ENCODE assay signal across 17 cellular contexts in genomic region chr6:49264496-49264895, GRCh38.
DNase-seq lines count a peak whose midpoint lies in the region; ATAC-seq, FAIRE-seq and TF ChIP-seq lines count a peak whose summit lies in the region.
"Had no signal": no experiment of that assay in that cellular context is flagged by ENCODE, and none has a peak within 500 bp of the region (broad histone marks: within the 10 kb centered on the region; RNA-seq: fewer than 3 reads in every experiment).

No MANE protein-coding gene starts in this region.

- ATAC-seq in GM18867 (IDR thresholded peaks at IDR 0.05; ENCODE audit: unreplicated experiment) = peak; percentile 28
- peak; percentile 17 for ATAC-seq in esophagus mucosa
- ATAC-seq: HCT116 had no signal

- DNase-seq in D341Med (ENCODE audit: low spot score) (peak; percentile 11), RWPE1 (ENCODE audit: low spot score) (no peak), GM13976 (ENCODE audit: low spot score) (no peak), frontal cortex (ENCODE audit: low spot score in 2 of 2) (no peak)
- DNase-seq in activated T-helper 1 cell treated with anti-CD3 and anti-CD28 coated beads, Interleukin-12 subunit alpha, Interleukin-12 subunit beta, Interleukin-2, Interleukin-4 antibody, amounts not matched to agents 30 ng/mL and 10 ng/mL and 1 ng/mL, durations not matched to agents 14 hours and 24 hours and 36 hours (ENCODE audit: low spot score) = no peak
- DNase-seq: ACHN; CD4-positive, CD25-positive, alpha-beta regulatory T cell; DMS 273 treated with DMSO at 0.1 percent for 48 hours; DMS79; EL had no signal

- in situ Hi-C loops in GM13976 (cut with MboI; ENCODE audit: low sequenced_read_pairs, unreplicated experiment) = no loop called here

- no peak for FAIRE-seq in frontal cortex (lab: Jason Lieb, UNC)
- FAIRE-seq: G401.6, GM18507, HTR-8/SVneo had no signal

- TF ChIP-seq CTCF in RWPE1 (conservative IDR thresholded peaks at IDR 0.05; ENCODE audit: low read depth) (no peak), GM13976 (IDR thresholded peaks at IDR 0.05; ENCODE audit: borderline replicate concordance, control extremely low read depth, extremely low read depth, insufficient read depth, missing control alignments) (no peak)

- CTCF ChIA-PET in RWPE1 (lab: Yijun Ruan, JAX) = no interaction called here

- H3K9me3 Mint-ChIP-seq in activated T-helper 1 cell treated with anti-CD3 and anti-CD28 coated beads, Interleukin-12 subunit alpha, Interleukin-12 subunit beta, Interleukin-2, Interleukin-4 antibody, amounts not matched to agents 30 ng/mL and 10 ng/mL and 1 ng/mL, durations not matched to agents 14 hours and 24 hours and 36 hours = no peaks in the 10 kb centered on the region

- intact Hi-C loops in activated T-helper 1 cell treated with anti-CD3 and anti-CD28 coated beads, Interleukin-12 subunit alpha, Interleukin-12 subunit beta, Interleukin-2, Interleukin-4 antibody, amounts not matched to agents 30 ng/mL and 10 ng/mL and 1 ng/mL, durations not matched to agents 14 hours and 24 hours and 36 hours (cut with micrococcal nuclease) = no loop called here

- no peaks in the 10 kb centered on the region for H3K36me3 Mint-ChIP-seq in activated T-helper 1 cell treated with anti-CD3 and anti-CD28 coated beads, Interleukin-12 subunit alpha, Interleukin-12 subunit beta, Interleukin-2, Interleukin-4 antibody, amounts not matched to agents 30 ng/mL and 10 ng/mL and 1 ng/mL, durations not matched to agents 14 hours and 24 hours and 36 hours (ENCODE audit: low read depth)
- H3K36me3 Mint-ChIP-seq: CD4-positive, CD25-positive, alpha-beta regulatory T cell had no signal

- H3K27me3 Mint-ChIP-seq in activated T-helper 1 cell treated with anti-CD3 and anti-CD28 coated beads, Interleukin-12 subunit alpha, Interleukin-12 subunit beta, Interleukin-2, Interleukin-4 antibody, amounts not matched to agents 30 ng/mL and 10 ng/mL and 1 ng/mL, durations not matched to agents 14 hours and 24 hours and 36 hours (ENCODE audit: insufficient read depth) = no peaks in the 10 kb centered on the region
- H3K27me3 Mint-ChIP-seq: CD4-positive, CD25-positive, alpha-beta regulatory T cell had no signal

- H3K4me3 Mint-ChIP-seq in activated T-helper 1 cell treated with anti-CD3 and anti-CD28 coated beads, Interleukin-12 subunit alpha, Interleukin-12 subunit beta, Interleukin-2, Interleukin-4 antibody, amounts not matched to agents 30 ng/mL and 10 ng/mL and 1 ng/mL, durations not matched to agents 14 hours and 24 hours and 36 hours = no peak overlapping the region
- H3K4me3 Mint-ChIP-seq: CD4-positive, CD25-positive, alpha-beta regulatory T cell had no signal

- no peak overlapping the region for H3K27ac Mint-ChIP-seq in activated T-helper 1 cell treated with anti-CD3 and anti-CD28 coated beads, Interleukin-12 subunit alpha, Interleukin-12 subunit beta, Interleukin-2, Interleukin-4 antibody, amounts not matched to agents 30 ng/mL and 10 ng/mL and 1 ng/mL, durations not matched to agents 14 hours and 24 hours and 36 hours
- H3K27ac Mint-ChIP-seq: CD4-positive, CD25-positive, alpha-beta regulatory T cell had no signal

- H3K27ac ChIP-seq in RWPE1 = peak overlapping the region; percentile 61
- H3K27ac ChIP-seq: BLaER1 treated with 17β-estradiol and CSF1 and Interleukin-3, amounts not matched to agents 10 nM and 100 nM had no signal

- POLR2A ChIA-PET in RWPE1 (lab: Yijun Ruan, JAX; ENCODE audit: low non-redundant PET) = no interaction called here

- H3K4me1 Mint-ChIP-seq in activated T-helper 1 cell treated with anti-CD3 and anti-CD28 coated beads, Interleukin-12 subunit alpha, Interleukin-12 subunit beta, Interleukin-2, Interleukin-4 antibody, amounts not matched to agents 30 ng/mL and 10 ng/mL and 1 ng/mL, durations not matched to agents 14 hours and 24 hours and 36 hours (ENCODE audit: low read depth) = no peaks in the 10 kb centered on the region
- H3K4me1 Mint-ChIP-seq: CD4-positive, CD25-positive, alpha-beta regulatory T cell had no signal
